Comparison of ENCODE assay signal across 8 cellular contexts in the genomic region with DNA sequence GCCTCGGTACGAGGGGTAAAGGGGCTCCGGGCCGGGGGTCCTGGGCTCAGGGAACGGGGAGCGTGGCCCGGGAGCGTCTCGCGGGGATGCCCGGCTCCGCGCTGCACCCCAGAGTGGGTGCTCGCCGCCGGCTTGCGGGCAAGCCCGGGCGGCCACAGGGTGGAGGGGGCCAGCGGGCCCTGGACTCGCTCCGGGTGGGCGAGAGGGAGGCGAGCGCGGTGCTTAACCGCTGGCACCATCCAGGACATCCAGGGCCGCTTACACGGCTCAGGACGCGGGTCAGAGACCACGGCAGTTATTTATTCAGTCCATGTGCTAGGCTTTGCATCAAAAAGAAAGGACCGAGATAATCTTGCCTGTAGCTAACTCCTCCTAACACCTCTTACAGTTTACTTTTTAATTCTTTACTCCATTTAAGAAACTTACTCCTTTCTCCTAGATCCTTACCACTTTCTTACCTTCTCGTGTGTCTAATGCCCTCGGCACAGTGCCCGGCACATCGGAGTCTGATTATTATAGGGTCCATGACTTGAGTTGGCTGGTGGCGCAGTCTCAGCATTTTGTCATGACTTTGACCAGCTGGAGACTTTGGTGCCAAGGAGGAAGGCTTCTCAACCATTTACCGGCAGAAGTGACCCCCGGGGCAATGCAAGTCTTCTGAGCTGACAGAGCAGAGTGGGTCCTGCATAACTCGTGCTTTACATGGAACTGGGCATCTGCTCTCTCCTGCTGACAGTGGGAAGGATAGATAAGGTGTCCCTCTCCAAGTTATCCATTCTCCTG. TPM values are rescaled to one million over a fixed set of nuclear protein-coding genes. Genes with fewer than 3 reads are reported as not detected.
DNase-seq lines count a peak whose midpoint lies in the region; ATAC-seq, FAIRE-seq and TF ChIP-seq lines count a peak whose summit lies in the region.

No MANE protein-coding gene starts in this region.

- peak overlapping the region; percentile 88 for H3K4me2 ChIP-seq in endothelial cell of umbilical vein (ENCODE audit: insufficient read depth, low read length)

- H4K20me1 ChIP-seq in endothelial cell of umbilical vein (replicated peaks; ENCODE audit: control insufficient read depth, extremely low read depth, insufficient read depth, low read length), result no peaks in the 10 kb centered on the region

- H3K4me1 Mint-ChIP-seq in HFFc6 (ENCODE audit: low read depth) (peaks cover 40% of the 10 kb centered on the region), natural killer cell (peaks cover 36 to 44% of the 10 kb centered on the region in 2 donors)

- FAIRE-seq in GM12891 (lab: Jason Lieb, UNC) (peak; percentile 43), endothelial cell of umbilical vein (lab: Jason Lieb, UNC) (peak; percentile 64)

- H3K36me3 Mint-ChIP-seq in HFFc6 (ENCODE audit: low read depth), result peaks cover 6% of the 10 kb centered on the region; the same call in 1 of the 2 replicates
- no peaks in the 10 kb centered on the region for H3K36me3 Mint-ChIP-seq in natural killer cell

- H3K4me1 ChIP-seq in Peyer's patch (peaks cover 0 to 39% (median 0%) of the 10 kb centered on the region in 4 donors), endothelial cell of umbilical vein (ENCODE audit: control insufficient read depth, extremely low read depth, insufficient read depth, low read length) (peaks cover 9% of the 10 kb centered on the region)

- H3K27ac Mint-ChIP-seq in HFFc6, result peak overlapping the region; percentile 93
- H3K27ac Mint-ChIP-seq in natural killer cell, result peak overlapping the region; percentile 91 to 95

- dilution Hi-C loops in endothelial cell of umbilical vein (cut with MboI; ENCODE audit: extremely low pct_ligation_motif_present, low sequenced_read_pairs), result no loop called here

- H3K4me3 ChIP-seq in Peyer's patch, result peak overlapping the region; percentile 76 to 92 (median 83)
- peak overlapping the region; percentile 56 to 79 (median 75) for H3K4me3 ChIP-seq in endothelial cell of umbilical vein (replicated peaks in 1 of 3; ENCODE audit: insufficient read depth in 1 of 3, low read depth in 1 of 3, low read length in 3 of 3)

- TF ChIP-seq CTCF in HFFc6 (IDR thresholded peaks at IDR 0.05) (no peak), Peyer's patch (IDR thresholded peaks at IDR 0.05) (no peak), endothelial cell of umbilical vein (IDR thresholded peaks at IDR 0.05; ENCODE audit: extremely low read depth in 1 of 2, insufficient read depth in 1 of 2, low read depth in 1 of 2, low read length in 2 of 2) (no peak), natural killer cell (IDR thresholded peaks at IDR 0.05) (no peak)

- peak overlapping the region; percentile 77 for H2AFZ ChIP-seq in endothelial cell of umbilical vein (ENCODE audit: low read depth, low read length)

- peaks cover 5% of the 10 kb centered on the region for H3K79me2 ChIP-seq in endothelial cell of umbilical vein (ENCODE audit: control insufficient read depth, insufficient read depth, low read length)

- BruUV-seq in endothelial cell of umbilical vein (replicated peaks; lab: Mats Ljungman, UMichigan), result TSS peak; percentile 24

- peak; percentile 42 to 57 (median 47) for ATAC-seq in natural killer cell

- intact Hi-C loops in endothelial cell of umbilical vein (cut with micrococcal nuclease) (loop anchor here (1.0 kb wide), 1 partner anchor 75 kb away; no protein-coding TSS in a partner anchor), natural killer cell (cut with micrococcal nuclease) (loop anchor here (5.0 kb wide), 1 partner anchor 35 kb away; no protein-coding TSS in a partner anchor)

- TF ChIP-seq POLR2A in GM12891 (IDR thresholded peaks at IDR 0.05; ENCODE audit: low read depth, low read length), result no peak
- no peak for TF ChIP-seq POLR2A in Peyer's patch (IDR thresholded peaks at IDR 0.05)
- no peak for TF ChIP-seq POLR2A in endothelial cell of umbilical vein (IDR thresholded peaks at IDR 0.05; ENCODE audit: low read depth, low read length)

- H3K27me3 ChIP-seq in Peyer's patch (no peaks in the 10 kb centered on the region), endothelial cell of umbilical vein (ENCODE audit: control insufficient read depth in 2 of 2, insufficient read depth in 2 of 2, low read length in 2 of 2) (no peaks in the 10 kb centered on the region)

- POLR2A ChIA-PET in endothelial cell of umbilical vein (lab: Charles Lee), result interaction anchor here (1.5 kb wide), 1 partner anchor 17 kb away, joined by 5 read pairs; no protein-coding TSS in a partner anchor

- H3K9me1 ChIP-seq in endothelial cell of umbilical vein (replicated peaks; ENCODE audit: control insufficient read depth, extremely low read depth, insufficient read depth, low read length), result no peaks in the 10 kb centered on the region

- no peaks in the 10 kb centered on the region for H3K9me3 ChIP-seq in Peyer's patch
- no peaks in the 10 kb centered on the region for H3K9me3 ChIP-seq in endothelial cell of umbilical vein (replicated peaks; ENCODE audit: control insufficient read depth, insufficient read depth, low read length)

- no peaks in the 10 kb centered on the region for H3K36me3 ChIP-seq in Peyer's patch
- no peaks in the 10 kb centered on the region for H3K36me3 ChIP-seq in endothelial cell of umbilical vein (ENCODE audit: control insufficient read depth in 2 of 2, extremely low read depth in 1 of 2, insufficient read depth in 2 of 2, low read length in 2 of 2)

- DNase-seq in GM12891 (ENCODE audit: insufficient read length, low spot score) (no peak), HFFc6 (no peak), Peyer's patch (peak in 1 of 3 donors; percentile 56), endothelial cell of umbilical vein (ENCODE audit: low read depth, low spot score) (peak; percentile 37), natural killer cell (no peak), caudate nucleus (lab: John Stamatoyannopoulos, UW) (no peak), HK-2 (ENCODE audit: unreplicated experiment) (no peak)
- no peak for DNase-seq in stimulated activated CD4-positive, alpha-beta T cell treated with anti-CD3 and anti-CD28 coated beads, Interleukin-15, amount 100 ng/mL, for 24 hours

- CTCF ChIA-PET in endothelial cell of umbilical vein (lab: Charles Lee), result interaction anchor here (0.9 to 6.3 kb wide), 5 partner anchors 14 to 172 kb away, joined by 3 to 90 read pairs (median 5); a partner anchor contains a TSS

- H3K4me3 Mint-ChIP-seq in HFFc6 (peak overlapping the region; percentile 96), natural killer cell (peak overlapping the region; percentile 95)

- H3K27ac ChIP-seq in Peyer's patch, result peak overlapping the region; percentile 82 to 92 (median 90)
- H3K27ac ChIP-seq in endothelial cell of umbilical vein (ENCODE audit: insufficient read depth, low read depth, low read length), result no peak overlapping the region
- H3K27ac ChIP-seq in caudate nucleus (ENCODE audit: low read depth, low read length), result no peak overlapping the region

- H3K9ac ChIP-seq in endothelial cell of umbilical vein (replicated peaks; ENCODE audit: extremely low read depth, insufficient read depth, low read length), result peak overlapping the region; percentile 59

- H3K27me3 Mint-ChIP-seq in HFFc6 (ENCODE audit: insufficient read depth), result no peaks in the 10 kb centered on the region; the same call in 1 of the 2 replicates
- H3K27me3 Mint-ChIP-seq in natural killer cell (ENCODE audit: low read depth in 2 of 2), result no peaks in the 10 kb centered on the region

- H3K9me3 Mint-ChIP-seq in HFFc6 (no peaks in the 10 kb centered on the region), natural killer cell (no peaks in the 10 kb centered on the region)

TF ChIP-seq in GM12891, 5 proteins besides CTCF, POLR2A, EP300 and RAD21:
- TF ChIP-seq TAF1 (IDR thresholded peaks at IDR 0.05; ENCODE audit: low read depth, low read length), result no peak
- no peak for TF ChIP-seq POU2F2 (IDR thresholded peaks at IDR 0.05; ENCODE audit: low read depth, low read length)
- TF ChIP-seq PAX5 (IDR thresholded peaks at IDR 0.05; ENCODE audit: insufficient read depth, low read length, severe bottlenecking), result no peak
TF ChIP-seq in GM12891: peak in this region for 0.

TF ChIP-seq in endothelial cell of umbilical vein, 7 proteins besides CTCF, POLR2A, EP300 and RAD21:
- TF ChIP-seq FOS (IDR thresholded peaks at IDR 0.05; ENCODE audit: borderline replicate concordance, insufficient read depth, low read length) (no peak), EZH2 (IDR thresholded peaks at IDR 0.05; ENCODE audit: borderline replicate concordance, low read depth, low read length, severe bottlenecking) (no peak), GATA2 (IDR thresholded peaks at IDR 0.05; ENCODE audit: insufficient read depth, insufficient read length, low read depth, low read length) (no peak), JUN (IDR thresholded peaks at IDR 0.05; ENCODE audit: borderline replicate concordance, insufficient read depth, insufficient read length, low read depth) (no peak), POLR2AphosphoS5 (IDR thresholded peaks at IDR 0.05; ENCODE audit: insufficient read depth, low read depth, low read length) (no peak), MYC (IDR thresholded peaks at IDR 0.05; ENCODE audit: low read depth, low read length) (no peak)
- TF ChIP-seq, protein P1, sequence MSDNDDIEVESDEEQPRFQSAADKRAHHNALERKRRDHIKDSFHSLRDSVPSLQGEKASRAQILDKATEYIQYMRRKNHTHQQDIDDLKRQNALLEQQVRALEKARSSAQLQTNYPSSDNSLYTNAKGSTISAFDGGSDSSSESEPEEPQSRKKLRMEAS (IDR thresholded peaks at IDR 0.05; ENCODE audit: insufficient read depth, insufficient read length), result no peak

RNA-seq across cellular contexts. Expression of a gene that starts 0.4 kb away (rescaled TPM):
- polyA plus RNA-seq in GM12891 (2012; ENCODE audit: low read depth, missing spikeins), result 51.1 TPM
- 100 to 1,000 TPM in 1 of 6 experiments, 10 to 100 TPM in 5; 92.8 to 112 (median 96.1) TPM for total RNA-seq in HFFc6 (2021; fragmentation: NEBNext Ultra II Directional; extraction: Animal tissue kit (Norgen Biotek cat#: 25700))
- total RNA-seq in Peyer's patch, result 100 to 1,000 TPM; 106 to 216 (median 156) TPM
- 70.8 and 79.6 TPM in 2 replicates for total RNA-seq in endothelial cell of umbilical vein
- 29.4 and 42.2 TPM in 2 replicates for polyA plus RNA-seq in endothelial cell of umbilical vein
- polyA plus RNA-seq in endothelial cell of umbilical vein (2011; cell fraction: cytosol; rRNA removed), result 42.7 and 56.8 TPM in 2 replicates
- polyA plus RNA-seq in endothelial cell of umbilical vein (2011; cell fraction: nucleus; rRNA removed), result 41.6 and 43.7 TPM in 2 replicates
- 120 and 124 TPM in 2 replicates for polyA plus RNA-seq in endothelial cell of umbilical vein (2012)
- 86.6 and 92.5 TPM in 2 replicates for polyA minus RNA-seq in endothelial cell of umbilical vein
- polyA minus RNA-seq in endothelial cell of umbilical vein (2011; cell fraction: cytosol; rRNA and poly(A)+ RNA removed), result 13.1 TPM
- polyA minus RNA-seq in endothelial cell of umbilical vein (2011; cell fraction: nucleus; rRNA and poly(A)+ RNA removed), result 17.3 and 25.4 TPM in 2 replicates
- total RNA-seq in natural killer cell, result 10 to 100 TPM; 44.6 to 63.6 (median 55.8) TPM

Comparison
In these comparisons a context has a peak if more than half of its experiments do, and no peak if none do; other contexts are left out.
1. H3K27ac ChIP-seq: peak in Peyer's patch (4 of 4); none in endothelial cell of umbilical vein (single experiment) and caudate nucleus (single experiment).